ENCODE assay signal across 23 cellular contexts in the genomic region with DNA sequence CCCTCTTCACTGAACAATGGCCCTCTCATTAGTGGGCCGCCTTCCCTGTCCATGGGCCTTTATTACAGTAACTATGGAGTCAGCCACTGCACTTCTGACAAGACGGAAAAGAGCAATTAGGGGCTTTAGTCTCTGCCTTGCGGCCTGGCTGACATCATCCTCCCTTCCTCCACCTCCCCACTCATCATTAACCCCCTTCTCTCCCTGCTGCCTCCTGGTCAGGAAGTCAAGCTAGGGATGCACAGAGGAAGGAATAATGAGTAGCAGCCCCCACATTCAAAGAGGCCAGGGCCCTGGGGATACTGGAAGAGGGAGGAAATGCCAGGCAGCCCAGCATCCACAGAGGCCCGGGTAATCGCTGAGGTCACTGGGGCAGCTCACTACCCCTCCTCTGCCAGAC.
"Had no signal": no experiment of that assay in that cellular context is flagged by ENCODE, and none has a peak within 500 bp of the region (broad histone marks: within the 10 kb centered on the region; RNA-seq: fewer than 3 reads in every experiment).

No MANE protein-coding gene starts in this region.

- ATAC-seq: foreskin keratinocyte; naive thymus-derived CD4-positive, alpha-beta T cell; right cardiac atrium; stimulated activated naive CD8-positive, alpha-beta T cell treated with anti-CD3 and anti-CD28 coated beads, Interleukin-15, Interleukin-2, amounts not matched to agents 100 U/mL and 50 U/mL, for 24 hours; T-cell had no signal

- H3K36me3 ChIP-seq: esophagus muscularis mucosa, left ventricle myocardium inferior, spleen, thoracic aorta, uterus had no signal

- H3K4me3 ChIP-seq: esophagus muscularis mucosa, left ventricle myocardium inferior, spleen, thoracic aorta, uterus had no signal

- H3K9me3 ChIP-seq: esophagus muscularis mucosa, left ventricle myocardium inferior, spleen, thoracic aorta, uterus had no signal

- H3K27ac Mint-ChIP-seq: activated naive CD4-positive, alpha-beta T cell treated with anti-CD3 and anti-CD28 coated beads for 36 hours; activated naive CD8-positive, alpha-beta T cell treated with anti-CD3 and anti-CD28 coated beads, Interleukin-2, amount 10 ng/mL, durations not matched to agents 7 days and 5 days; naive thymus-derived CD4-positive, alpha-beta T cell; T-cell had no signal

- H3K27ac ChIP-seq: esophagus muscularis mucosa, foreskin keratinocyte, left ventricle myocardium inferior, parathyroid adenoma, spleen, thoracic aorta, uterus, VCaP had no signal

- H3K9me3 Mint-ChIP-seq: activated naive CD4-positive, alpha-beta T cell treated with anti-CD3 and anti-CD28 coated beads for 36 hours; central memory CD8-positive, alpha-beta T cell; T-cell had no signal

- H3K27me3 ChIP-seq: esophagus muscularis mucosa, foreskin keratinocyte, spleen, uterus had no signal

- H3K4me1 Mint-ChIP-seq: activated naive CD8-positive, alpha-beta T cell treated with anti-CD3 and anti-CD28 coated beads, Interleukin-2, amount 10 ng/mL, durations not matched to agents 7 days and 5 days; central memory CD8-positive, alpha-beta T cell; naive thymus-derived CD4-positive, alpha-beta T cell; T-cell had no signal

- DNase-seq: activated CD4-positive, alpha-beta T cell treated with anti-CD3 and anti-CD28 coated beads for 4 hours; activated CD4-positive, alpha-beta T cell treated with anti-CD3 and anti-CD28 coated beads, Interleukin-2, amount 50 U/mL, for 4 hours; activated effector memory CD4-positive, alpha-beta T cell treated with Interleukin-2 at 50 U/mL for 16 hours; activated naive CD4-positive, alpha-beta T cell treated with anti-CD3 and anti-CD28 coated beads for 36 hours; activated naive CD8-positive, alpha-beta T cell treated with anti-CD3 and anti-CD28 coated beads, Interleukin-2, amount 10 ng/mL, durations not matched to agents 7 days and 5 days; dermis blood vessel endothelial cell; effector CD4-positive, alpha-beta T cell; foreskin keratinocyte; left ventricle myocardium inferior; midbrain; naive thymus-derived CD4-positive, alpha-beta T cell; occipital lobe; right cardiac atrium; spleen; stimulated activated naive CD8-positive, alpha-beta T cell treated with anti-CD3 and anti-CD28 coated beads, Interleukin-15, Interleukin-2, amounts not matched to agents 100 U/mL and 50 U/mL, for 24 hours; T-cell; trophoblast cell; uterus had no signal

- H3K36me3 Mint-ChIP-seq: activated naive CD8-positive, alpha-beta T cell treated with anti-CD3 and anti-CD28 coated beads, Interleukin-2, amount 10 ng/mL, durations not matched to agents 7 days and 5 days; T-cell had no signal

- H3K4me1 ChIP-seq: esophagus muscularis mucosa, foreskin keratinocyte, left ventricle myocardium inferior, parathyroid adenoma, spleen, uterus had no signal

- H2AFZ ChIP-seq: parathyroid adenoma had no signal

- H3K27me3 Mint-ChIP-seq: activated naive CD8-positive, alpha-beta T cell treated with anti-CD3 and anti-CD28 coated beads, Interleukin-2, amount 10 ng/mL, durations not matched to agents 7 days and 5 days had no signal

- H3K4me3 Mint-ChIP-seq: activated naive CD4-positive, alpha-beta T cell treated with anti-CD3 and anti-CD28 coated beads for 36 hours; activated naive CD8-positive, alpha-beta T cell treated with anti-CD3 and anti-CD28 coated beads, Interleukin-2, amount 10 ng/mL, durations not matched to agents 7 days and 5 days; central memory CD8-positive, alpha-beta T cell; naive thymus-derived CD4-positive, alpha-beta T cell; T-cell had no signal

- H3K9ac ChIP-seq: parathyroid adenoma had no signal
